9 cellular contexts compared by ENCODE assay signal in the genomic region with DNA sequence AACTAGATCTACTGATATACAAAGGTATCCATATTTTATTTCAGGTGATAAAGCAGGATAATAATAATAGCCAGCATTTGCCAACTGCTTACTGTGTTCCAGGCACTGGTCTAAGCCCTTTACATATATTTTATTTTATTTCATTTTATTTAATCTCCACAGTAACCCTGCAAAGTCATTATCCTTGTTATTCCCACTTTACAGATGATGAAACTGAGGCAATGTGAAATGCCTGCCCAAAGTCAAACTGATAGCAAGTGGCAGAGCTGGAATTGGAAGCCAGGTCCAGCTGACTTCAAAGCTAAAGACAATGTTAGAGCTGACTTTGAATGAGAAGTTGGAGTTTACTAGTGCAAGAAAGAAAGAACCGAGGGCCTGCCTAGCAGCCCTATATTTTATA. TPM values are rescaled to one million over a fixed set of nuclear protein-coding genes. Genes with fewer than 3 reads are reported as not detected.
"Had no signal": no experiment of that assay in that cellular context is flagged by ENCODE, and none has a peak within 500 bp of the region (broad histone marks: within the 10 kb centered on the region; RNA-seq: fewer than 3 reads in every experiment).

No MANE protein-coding gene starts in this region.

- FAIRE-seq: G401.6, GM12878, GM12891, GM12892, GM18507, GM19239 had no signal

- H3K4me3 ChIP-seq: GM12878 had no signal

- ATAC-seq: GM12878 had no signal

- DNase-seq: GDM1, GF-D8 had no signal

RNA-seq across cellular contexts. Expression of a gene that starts 24.8 kb away (rescaled TPM):
- total RNA-seq: G401, GM12878 had no signal
- polyA plus RNA-seq: GM12878 had no signal

RNA-seq across cellular contexts. Expression of a gene that starts 44.2 kb away (rescaled TPM):
- total RNA-seq: GM12878 had no signal
- polyA plus RNA-seq: GM12878 had no signal
